In the genomic region with DNA sequence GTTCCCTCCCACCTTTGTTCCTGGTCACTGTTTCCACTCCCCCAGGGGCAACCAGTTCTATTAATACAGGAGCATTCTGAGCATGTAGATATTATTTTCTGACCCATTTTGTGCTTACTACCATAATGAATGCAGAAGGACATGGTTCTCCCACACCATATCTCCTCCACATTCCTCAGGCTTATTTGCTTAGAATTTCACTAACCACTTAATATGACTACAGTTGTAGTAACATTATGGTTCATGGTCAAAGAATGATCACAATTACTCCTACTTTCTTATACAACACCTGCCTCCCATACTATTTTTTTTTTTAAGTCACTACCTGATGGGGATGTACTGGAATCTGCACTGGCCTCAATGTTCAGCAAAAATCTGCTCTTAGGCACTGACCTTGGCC, we compare ENCODE assay signal across 40 cellular contexts. TPM values are rescaled to one million over a fixed set of nuclear protein-coding genes. Genes with fewer than 3 reads are reported as not detected.
"Had no signal": no experiment of that assay in that cellular context is flagged by ENCODE, and none has a peak within 500 bp of the region (broad histone marks: within the 10 kb centered on the region; RNA-seq: fewer than 3 reads in every experiment).

No MANE protein-coding gene starts in this region.

- H3K27ac ChIP-seq: epithelial cell of prostate, gastroesophageal sphincter, hepatocyte, left ventricle myocardium inferior, neutrophil, ovary, uterus, WERI-Rb-1 had no signal

- DNase-seq: activated CD4-positive, alpha-beta memory T cell treated with anti-CD3 and anti-CD28 coated beads for 36 hours; activated CD4-positive, CD25-positive, alpha-beta regulatory T cell treated with anti-CD3 and anti-CD28 coated beads, Interleukin-2, amount 50 U/mL, for 72 hours; activated CD8-positive, alpha-beta memory T cell treated with anti-CD3 and anti-CD28 coated beads, Interleukin-2, amount 50 U/mL, for 4 hours; activated effector memory CD4-positive, alpha-beta T cell treated with anti-CD3 and anti-CD28 coated beads, Interleukin-2, amount 50 U/mL, for 16 hours; activated naive CD4-positive, alpha-beta T cell treated with anti-CD3 and anti-CD28 coated beads, Interleukin-2, amount 10 ng/mL, durations not matched to agents 7 days and 5 days; activated naive CD8-positive, alpha-beta T cell treated with anti-CD3 and anti-CD28 coated beads, Interleukin-2, amount 10 ng/mL, durations not matched to agents 7 days and 5 days; activated T-cell treated with anti-CD3 and anti-CD28 coated beads, Interleukin-2, amount 50 U/mL, for 1 hour; amniotic stem cell; dermis blood vessel endothelial cell; effector CD8-positive, alpha-beta T cell; left ventricle myocardium inferior; mucosa of descending colon; nephron progenitor cell; ovary; retina; small intestine; stimulated activated CD4-positive, alpha-beta T cell treated with anti-CD3 and anti-CD28 coated beads, Interleukin-4, amount 100 ng/mL, for 24 hours; T-helper 9 cell; uterus; WERI-Rb-1 had no signal

- H3K4me1 ChIP-seq: gastroesophageal sphincter, left ventricle myocardium inferior, uterus had no signal

- H2AFZ ChIP-seq: hepatocyte had no signal

- H3K4me2 ChIP-seq: hepatocyte had no signal

- H3K4me1 Mint-ChIP-seq: nephron progenitor cell; stimulated activated effector memory CD8-positive, alpha-beta T cell treated with anti-CD3 and anti-CD28 coated beads, Interleukin-12 subunit alpha, Interleukin-12 subunit beta, amount 100 ng/mL, for 72 hours had no signal

- H3K9me3 ChIP-seq: left ventricle myocardium inferior, mucosa of descending colon, neutrophil, ovary, uterus had no signal

- FAIRE-seq: colon, endometrium, small intestine, TTC549 had no signal

- H3K27me3 ChIP-seq: gastroesophageal sphincter, hepatocyte, ovary, uterus had no signal

- H3K9me3 Mint-ChIP-seq: activated CD4-positive, alpha-beta memory T cell treated with anti-CD3 and anti-CD28 coated beads for 36 hours; activated CD4-positive, alpha-beta T cell treated with anti-CD3 and anti-CD28 coated beads, Interleukin-2, amount 10 ng/mL, durations not matched to agents 24 days and 14 days; activated naive CD4-positive, alpha-beta T cell treated with anti-CD3 and anti-CD28 coated beads, Interleukin-2, amount 10 ng/mL, durations not matched to agents 7 days and 5 days; activated naive CD8-positive, alpha-beta T cell treated with anti-CD3 and anti-CD28 coated beads, Interleukin-2, amount 10 ng/mL, durations not matched to agents 7 days and 5 days; activated T-helper 1 cell treated with anti-CD3 and anti-CD28 coated beads, Interleukin-12 subunit alpha, Interleukin-12 subunit beta, Interleukin-2, Interleukin-4 antibody, amounts not matched to agents 30 ng/mL and 10 ng/mL and 1 ng/mL, durations not matched to agents 14 hours and 24 hours and 36 hours; stimulated activated effector memory CD8-positive, alpha-beta T cell treated with anti-CD3 and anti-CD28 coated beads, Interleukin-12 subunit alpha, Interleukin-12 subunit beta, amount 100 ng/mL, for 72 hours; stimulated activated naive CD8-positive, alpha-beta T cell treated with anti-CD3 and anti-CD28 coated beads, Interleukin-15, Interleukin-2, amounts not matched to agents 100 ng/mL and 50 ng/mL, for 24 hours; T-helper 1 cell treated with Interleukin-12 subunit alpha and Interleukin-12 subunit beta and Interleukin-4 antibody, amounts not matched to agents 30 μg/mL and 1 μg/mL, for 36 hours; type B pancreatic cell had no signal

- ATAC-seq: gastroesophageal sphincter; mucosa of descending colon; sciatic nerve; stimulated activated effector memory CD8-positive, alpha-beta T cell treated with anti-CD3 and anti-CD28 coated beads, Interleukin-12 subunit alpha, Interleukin-12 subunit beta, amount 100 ng/mL, for 72 hours had no signal

- H3K27me3 Mint-ChIP-seq: activated CD4-positive, alpha-beta memory T cell treated with anti-CD3 and anti-CD28 coated beads for 36 hours; activated CD4-positive, alpha-beta T cell treated with anti-CD3 and anti-CD28 coated beads, Interleukin-2, amount 10 ng/mL, durations not matched to agents 24 days and 14 days; activated naive CD4-positive, alpha-beta T cell treated with anti-CD3 and anti-CD28 coated beads, Interleukin-2, amount 10 ng/mL, durations not matched to agents 7 days and 5 days; stimulated activated naive CD8-positive, alpha-beta T cell treated with anti-CD3 and anti-CD28 coated beads, Interleukin-15, Interleukin-2, amounts not matched to agents 100 ng/mL and 50 ng/mL, for 24 hours; type B pancreatic cell had no signal

- H3K36me3 ChIP-seq: neutrophil, ovary, uterus, WERI-Rb-1 had no signal

- H3K27ac Mint-ChIP-seq: activated CD4-positive, alpha-beta memory T cell treated with anti-CD3 and anti-CD28 coated beads for 36 hours; activated CD4-positive, alpha-beta T cell treated with anti-CD3 and anti-CD28 coated beads, Interleukin-2, amount 10 ng/mL, durations not matched to agents 24 days and 14 days; activated naive CD4-positive, alpha-beta T cell treated with anti-CD3 and anti-CD28 coated beads, Interleukin-2, amount 10 ng/mL, durations not matched to agents 7 days and 5 days; activated naive CD8-positive, alpha-beta T cell treated with anti-CD3 and anti-CD28 coated beads, Interleukin-2, amount 10 ng/mL, durations not matched to agents 7 days and 5 days; activated T-helper 1 cell treated with anti-CD3 and anti-CD28 coated beads, Interleukin-12 subunit alpha, Interleukin-12 subunit beta, Interleukin-2, Interleukin-4 antibody, amounts not matched to agents 30 ng/mL and 10 ng/mL and 1 ng/mL, durations not matched to agents 14 hours and 24 hours and 36 hours; nephron progenitor cell; progenitor cell of endocrine pancreas; stimulated activated effector memory CD8-positive, alpha-beta T cell treated with anti-CD3 and anti-CD28 coated beads, Interleukin-12 subunit alpha, Interleukin-12 subunit beta, amount 100 ng/mL, for 72 hours; stimulated activated naive CD8-positive, alpha-beta T cell treated with anti-CD3 and anti-CD28 coated beads, Interleukin-15, Interleukin-2, amounts not matched to agents 100 ng/mL and 50 ng/mL, for 24 hours; T-helper 1 cell treated with Interleukin-12 subunit alpha and Interleukin-12 subunit beta and Interleukin-4 antibody, amounts not matched to agents 30 μg/mL and 1 μg/mL, for 36 hours; type B pancreatic cell had no signal

- H3K4me3 Mint-ChIP-seq: activated CD4-positive, alpha-beta memory T cell treated with anti-CD3 and anti-CD28 coated beads for 36 hours; activated CD4-positive, alpha-beta T cell treated with anti-CD3 and anti-CD28 coated beads, Interleukin-2, amount 10 ng/mL, durations not matched to agents 24 days and 14 days; activated naive CD4-positive, alpha-beta T cell treated with anti-CD3 and anti-CD28 coated beads, Interleukin-2, amount 10 ng/mL, durations not matched to agents 7 days and 5 days; activated naive CD8-positive, alpha-beta T cell treated with anti-CD3 and anti-CD28 coated beads, Interleukin-2, amount 10 ng/mL, durations not matched to agents 7 days and 5 days; activated T-helper 1 cell treated with anti-CD3 and anti-CD28 coated beads, Interleukin-12 subunit alpha, Interleukin-12 subunit beta, Interleukin-2, Interleukin-4 antibody, amounts not matched to agents 30 ng/mL and 10 ng/mL and 1 ng/mL, durations not matched to agents 14 hours and 24 hours and 36 hours; nephron progenitor cell; stimulated activated effector memory CD8-positive, alpha-beta T cell treated with anti-CD3 and anti-CD28 coated beads, Interleukin-12 subunit alpha, Interleukin-12 subunit beta, amount 100 ng/mL, for 72 hours; stimulated activated naive CD8-positive, alpha-beta T cell treated with anti-CD3 and anti-CD28 coated beads, Interleukin-15, Interleukin-2, amounts not matched to agents 100 ng/mL and 50 ng/mL, for 24 hours; T-helper 1 cell treated with Interleukin-12 subunit alpha and Interleukin-12 subunit beta and Interleukin-4 antibody, amounts not matched to agents 30 μg/mL and 1 μg/mL, for 36 hours; type B pancreatic cell had no signal

- H3K4me3 ChIP-seq: gastroesophageal sphincter, hepatocyte, left ventricle myocardium inferior, lung, mucosa of descending colon, ovary, uterus had no signal

- H3K79me2 ChIP-seq: hepatocyte had no signal

RNA-seq across cellular contexts. Expression of gene FAM184B, which starts 7.5 kb away (rescaled TPM):
- total RNA-seq: activated CD4-positive, alpha-beta memory T cell treated with anti-CD3 and anti-CD28 coated beads for 36 hours; activated CD4-positive, alpha-beta T cell treated with anti-CD3 and anti-CD28 coated beads, Interleukin-2, amount 10 ng/mL, durations not matched to agents 24 days and 14 days; activated CD8-positive, alpha-beta memory T cell treated with anti-CD3 and anti-CD28 coated beads for 36 hours; activated naive CD8-positive, alpha-beta T cell treated with anti-CD3 and anti-CD28 coated beads, Interleukin-2, amount 10 ng/mL, durations not matched to agents 7 days and 5 days; activated T-helper 1 cell treated with anti-CD3 and anti-CD28 coated beads, Interleukin-12 subunit alpha, Interleukin-12 subunit beta, Interleukin-2, Interleukin-4 antibody, amounts not matched to agents 30 ng/mL and 10 ng/mL and 1 ng/mL, durations not matched to agents 14 hours and 24 hours and 36 hours; dermis blood vessel endothelial cell; hepatocyte; left ventricle myocardium inferior; mesenteric fat pad; myocyte; sciatic nerve; subcutaneous adipose tissue had no signal
- polyA plus RNA-seq: hepatocyte had no signal
